Comparison of ENCODE assay signal across 30 cellular contexts in genomic region chr9:136504512-136505348, GRCh38.
"Had no signal": no experiment of that assay in that cellular context is flagged by ENCODE, and none has a peak within 500 bp of the region (broad histone marks: within the 10 kb centered on the region; RNA-seq: fewer than 3 reads in every experiment).

No MANE protein-coding gene starts in this region.

- H3K4me2 ChIP-seq: hepatocyte, neural progenitor cell, smooth muscle cell had no signal

- H3K79me2 ChIP-seq: hepatocyte had no signal

- FAIRE-seq: endometrium, kidney had no signal

- H3K9me3 ChIP-seq: gastrocnemius medialis, heart left ventricle, prostate gland, right atrium auricular region, suprapubic skin, transverse colon, vagina had no signal

- H2AFZ ChIP-seq: hepatocyte, neural progenitor cell had no signal

- H3K36me3 ChIP-seq: neural progenitor cell had no signal

- H3K27me3 Mint-ChIP-seq: effector memory CD8-positive, alpha-beta T cell; naive thymus-derived CD4-positive, alpha-beta T cell; stimulated activated naive CD8-positive, alpha-beta T cell treated with anti-CD3 and anti-CD28 coated beads, Interleukin-15, amount 100 ng/mL, for 72 hours had no signal

- H3K27me3 ChIP-seq: gastrocnemius medialis, heart left ventricle, hepatocyte, neural progenitor cell, right atrium auricular region, suprapubic skin, transverse colon, vagina had no signal

- H3K4me1 Mint-ChIP-seq: naive thymus-derived CD4-positive, alpha-beta T cell; nephron; stimulated activated naive CD8-positive, alpha-beta T cell treated with anti-CD3 and anti-CD28 coated beads, Interleukin-15, amount 100 ng/mL, for 72 hours had no signal

- H3K9ac ChIP-seq: neural progenitor cell had no signal

- H3K4me3 ChIP-seq: coronary artery, gastrocnemius medialis, heart left ventricle, hepatocyte, neural progenitor cell, prostate gland, right atrium auricular region, smooth muscle cell, suprapubic skin, transverse colon, vagina had no signal

- H3K9me3 Mint-ChIP-seq: effector memory CD8-positive, alpha-beta T cell; naive thymus-derived CD4-positive, alpha-beta T cell; nephron; neural progenitor cell; stimulated activated naive CD8-positive, alpha-beta T cell treated with anti-CD3 and anti-CD28 coated beads, Interleukin-15, amount 100 ng/mL, for 72 hours had no signal

- H3K27ac ChIP-seq: coronary artery, epithelial cell of prostate, gastrocnemius medialis, hepatocyte, neural progenitor cell, prostate gland, right atrium auricular region, suprapubic skin, transverse colon, vagina had no signal

- ATAC-seq: effector memory CD8-positive, alpha-beta T cell; esophagus mucosa; gastrocnemius medialis; heart left ventricle; left lobe of liver; naive thymus-derived CD4-positive, alpha-beta T cell; sciatic nerve; stimulated activated naive CD8-positive, alpha-beta T cell treated with anti-CD3 and anti-CD28 coated beads, Interleukin-15, amount 100 ng/mL, for 72 hours had no signal

- H3K4me3 Mint-ChIP-seq: effector memory CD8-positive, alpha-beta T cell; naive thymus-derived CD4-positive, alpha-beta T cell; nephron; neural progenitor cell; stimulated activated naive CD8-positive, alpha-beta T cell treated with anti-CD3 and anti-CD28 coated beads, Interleukin-15, amount 100 ng/mL, for 72 hours had no signal

- DNase-seq: effector memory CD8-positive, alpha-beta T cell; foreskin fibroblast; gastrocnemius medialis; heart left ventricle; kidney; mesendoderm; midbrain; naive thymus-derived CD4-positive, alpha-beta T cell; nucleus accumbens; stimulated activated CD4-positive, alpha-beta T cell treated with anti-CD3 and anti-CD28 coated beads, Interleukin-12 subunit alpha, Interleukin-12 subunit beta, amount 100 ng/mL, for 4 hours; stimulated activated CD4-positive, alpha-beta T cell treated with anti-CD3 and anti-CD28 coated beads, Interleukin-1b, Interleukin-23, amount 100 ng/mL, for 48 hours; stimulated activated CD4-positive, alpha-beta T cell treated with anti-CD3 and anti-CD28 coated beads, Interleukin-4, amount 100 ng/mL, for 1 hour; stimulated activated CD8-positive, alpha-beta memory T cell treated with anti-CD3 and anti-CD28 coated beads, Interleukin-4, amount 100 ng/mL, for 48 hours; stimulated activated naive CD4-positive, alpha-beta T cell; stimulated activated naive CD8-positive, alpha-beta T cell treated with anti-CD3 and anti-CD28 coated beads, Interleukin-15, amount 100 ng/mL, for 72 hours; transverse colon had no signal

- H3K27ac Mint-ChIP-seq: effector memory CD8-positive, alpha-beta T cell; naive thymus-derived CD4-positive, alpha-beta T cell; nephron; neural progenitor cell had no signal

- H3K4me1 ChIP-seq: gastrocnemius medialis, neural progenitor cell, prostate gland, right atrium auricular region, suprapubic skin, transverse colon, vagina had no signal
